ENCODE assay signal across 8 cellular contexts in genomic region chr22:46762238-46763050, GRCh38. TPM values are rescaled to one million over a fixed set of nuclear protein-coding genes. Genes with fewer than 3 reads are reported as not detected.
A peak's percentile ranks its signal among the peaks of the same experiment; 100 is the strongest.
DNase-seq lines count a peak whose midpoint lies in the region; ATAC-seq and TF ChIP-seq lines count a peak whose summit lies in the region.

A gene with protein sequence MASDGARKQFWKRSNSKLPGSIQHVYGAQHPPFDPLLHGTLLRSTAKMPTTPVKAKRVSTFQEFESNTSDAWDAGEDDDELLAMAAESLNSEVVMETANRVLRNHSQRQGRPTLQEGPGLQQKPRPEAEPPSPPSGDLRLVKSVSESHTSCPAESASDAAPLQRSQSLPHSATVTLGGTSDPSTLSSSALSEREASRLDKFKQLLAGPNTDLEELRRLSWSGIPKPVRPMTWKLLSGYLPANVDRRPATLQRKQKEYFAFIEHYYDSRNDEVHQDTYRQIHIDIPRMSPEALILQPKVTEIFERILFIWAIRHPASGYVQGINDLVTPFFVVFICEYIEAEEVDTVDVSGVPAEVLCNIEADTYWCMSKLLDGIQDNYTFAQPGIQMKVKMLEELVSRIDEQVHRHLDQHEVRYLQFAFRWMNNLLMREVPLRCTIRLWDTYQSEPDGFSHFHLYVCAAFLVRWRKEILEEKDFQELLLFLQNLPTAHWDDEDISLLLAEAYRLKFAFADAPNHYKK (plus strand): TSS chr22:46762650. CDS start chr22:46762787, 137 bp downstream.

- no peaks in the 10 kb centered on the region for H3K9me3 ChIP-seq in mononuclear cell (ENCODE audit: low read depth, low read length)

- BruUV-seq in Calu3 (replicated peaks; lab: Mats Ljungman, UMichigan): no TSS peak

- H3K4me1 Mint-ChIP-seq in Calu3 (ENCODE audit: low read depth, unreplicated experiment): peaks cover 47% of the 10 kb centered on the region

- intact Hi-C loops in Calu3 (cut with micrococcal nuclease; ENCODE audit: unreplicated experiment): no loop called here

- H3K27me3 ChIP-seq in mononuclear cell (ENCODE audit: insufficient read depth, low read length): no peaks in the 10 kb centered on the region

- CTCF ChIA-PET in Calu3 (lab: Charles Lee): interaction anchor here (0.7 to 1.7 kb wide), 9 partner anchors 8 to 1478 kb away, joined by 3 to 8 read pairs (median 5); partner anchors contain the start of gene UPK3A

- H3K36me3 Mint-ChIP-seq in Calu3 (ENCODE audit: insufficient read depth, unreplicated experiment): peaks cover 32% of the 10 kb centered on the region

- peaks cover 74% of the 10 kb centered on the region for H3K4me1 ChIP-seq in mononuclear cell (ENCODE audit: insufficient read depth, low read length)

- H3K4me3 Mint-ChIP-seq in Calu3 (ENCODE audit: low read depth, unreplicated experiment): peak within 1 kb of the TSS; percentile 97

- TF ChIP-seq CTCF in Calu3 (IDR thresholded peaks at IDR 0.05; ENCODE audit: unreplicated experiment) (no peak), epithelial cell of esophagus (IDR thresholded peaks at IDR 0.05; ENCODE audit: insufficient read depth, low read depth, low read length, missing control alignments) (no peak)

- no peaks in the 10 kb centered on the region for H3K27me3 Mint-ChIP-seq in Calu3 (ENCODE audit: unreplicated experiment)

- H3K9me3 Mint-ChIP-seq in Calu3 (ENCODE audit: low read depth, unreplicated experiment): no peaks in the 10 kb centered on the region

- H3K4me3 ChIP-seq in epithelial cell of esophagus (ENCODE audit: low read length) (peak within 1 kb of the TSS; percentile 99), mononuclear cell (ENCODE audit: low read length) (peak within 1 kb of the TSS; percentile 91)

- ATAC-seq in GM21515 (IDR thresholded peaks at IDR 0.05; ENCODE audit: unreplicated experiment): peak; percentile 61

- DNase-seq in Calu3: peak; percentile 94
- peak; percentile 90 for DNase-seq in HuH-7.5 (ENCODE audit: low spot score)
- peak; percentile 96 for DNase-seq in OCI-M1 (lab: John Stamatoyannopoulos, UW)
- peak; percentile 94 for DNase-seq in activated T-cell treated with anti-CD3 and anti-CD28 coated beads for 4 hours
- peak; percentile 96 for DNase-seq in epithelial cell of esophagus (ENCODE audit: low read depth)
- peak; percentile 87 to 91 for DNase-seq in stimulated activated CD8-positive, alpha-beta memory T cell treated with anti-CD3 and anti-CD28 coated beads, Interleukin-2, amount 100 ng/mL, for 48 hours (ENCODE audit: low read depth in 2 of 2)

- peak within 1 kb of the TSS; percentile 96 for H3K27ac Mint-ChIP-seq in Calu3 (ENCODE audit: unreplicated experiment)

RNA-seq across cellular contexts. Expression of the gene that starts here (rescaled TPM):
- total RNA-seq in Calu3 (2022) (27.6 and 28.2 TPM in 2 replicates), mononuclear cell (14.1 TPM)

Comparison
In these comparisons a context has a peak if more than half of its experiments do, and no peak if none do; other contexts are left out.
1. Peak in every context shown above with its lines: DNase-seq, ATAC-seq and H3K4me3 ChIP-seq.